9 cellular contexts compared by ENCODE assay signal in the genomic region with DNA sequence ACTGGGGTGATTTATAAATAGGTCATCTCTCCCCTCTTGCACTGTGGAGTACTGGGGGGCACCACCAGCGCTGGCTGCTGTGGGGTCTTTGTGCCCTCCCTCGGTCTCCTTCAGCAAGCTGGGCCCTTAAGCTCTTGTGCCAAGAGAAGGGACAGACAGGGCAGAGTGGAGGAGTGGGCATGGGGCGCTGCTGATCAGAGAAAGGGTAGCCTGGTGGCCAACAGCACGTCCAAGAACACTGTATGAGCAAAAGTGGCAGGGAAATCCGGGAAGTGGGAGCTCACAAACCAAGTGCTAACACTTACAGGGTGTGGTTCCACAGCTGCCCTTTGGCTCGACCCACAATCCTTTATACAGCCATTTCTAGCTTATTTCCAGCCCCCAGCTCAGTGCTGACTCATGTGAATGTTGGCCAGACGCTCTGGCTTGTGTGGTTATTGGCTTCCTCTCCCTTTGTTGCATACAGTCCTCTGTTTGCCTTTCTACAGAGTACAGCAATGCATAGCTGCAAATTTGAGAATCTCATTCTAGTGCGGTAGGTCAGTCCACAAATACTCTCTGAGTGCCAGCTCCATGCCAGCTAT.
A peak's percentile ranks its signal among the peaks of the same experiment; 100 is the strongest.
DNase-seq lines count a peak whose midpoint lies in the region; TF ChIP-seq lines count a peak whose summit lies in the region.
"Had no signal": no experiment of that assay in that cellular context is flagged by ENCODE, and none has a peak within 500 bp of the region (broad histone marks: within the 10 kb centered on the region; RNA-seq: fewer than 3 reads in every experiment).

No MANE protein-coding gene starts in this region.

- H3K27me3 Mint-ChIP-seq in nephron progenitor cell (ENCODE audit: low read depth, poor library complexity) = peaks cover 2% of the 10 kb centered on the region

- no peaks in the 10 kb centered on the region for H3K36me3 ChIP-seq in colonic mucosa

- no peak overlapping the region for H3K9ac ChIP-seq in colonic mucosa (ENCODE audit: low read depth in 2 of 2, low read length in 2 of 2)

- peaks cover 6% of the 10 kb centered on the region for H3K27me3 ChIP-seq in colonic mucosa

- peak; percentile 46 for DNase-seq in DMS153 treated with DMSO at 0.1 percent for 48 hours (lab: John Stamatoyannopoulos, UW; ENCODE audit: unreplicated experiment)
- peak; percentile 56 for DNase-seq in NCI-H1092 treated with DMSO at 0.1 percent for 48 hours (lab: John Stamatoyannopoulos, UW)
- DNase-seq in colonic mucosa = peak; percentile 68
- DNase-seq in nephron progenitor cell = no peak
- DNase-seq in DMS79 treated with DMSO at 0.1 percent for 48 hours (lab: John Stamatoyannopoulos, UW) = no peak
- DNase-seq in cerebellar cortex (ENCODE audit: low spot score) = no peak
- DNase-seq in NCI-H1436 treated with DMSO at 0.1 percent for 48 hours (lab: John Stamatoyannopoulos, UW) = no peak
- no peak for DNase-seq in NCI-H187 (lab: John Stamatoyannopoulos, UW)
- DNase-seq: activated B cell treated with CpG ODN at 0.5 μM for 24 hours had no signal

- H3K9me3 Mint-ChIP-seq in nephron progenitor cell = no peaks in the 10 kb centered on the region
- H3K9me3 Mint-ChIP-seq: activated B cell treated with CpG ODN at 0.5 μM for 24 hours had no signal

- H3K36me3 Mint-ChIP-seq in nephron progenitor cell (ENCODE audit: low read depth) = no peaks in the 10 kb centered on the region

- no peak overlapping the region for H3K4me3 Mint-ChIP-seq in nephron progenitor cell
- H3K4me3 Mint-ChIP-seq: activated B cell treated with CpG ODN at 0.5 μM for 24 hours had no signal

- peak overlapping the region; percentile 18 for H3K27ac Mint-ChIP-seq in nephron progenitor cell
- H3K27ac Mint-ChIP-seq: activated B cell treated with CpG ODN at 0.5 μM for 24 hours had no signal

- no peak overlapping the region for H3K27ac ChIP-seq in colonic mucosa

- peaks cover 42% of the 10 kb centered on the region for H3K4me1 Mint-ChIP-seq in nephron progenitor cell
- H3K4me1 Mint-ChIP-seq: activated B cell treated with CpG ODN at 0.5 μM for 24 hours had no signal

- TF ChIP-seq CTCF in colonic mucosa (IDR thresholded peaks at IDR 0.05) = no peak
- no peak for TF ChIP-seq CTCF in nephron progenitor cell (IDR thresholded peaks at IDR 0.05)

- no peaks in the 10 kb centered on the region for H3K4me1 ChIP-seq in colonic mucosa

- no peak overlapping the region for H3K4me3 ChIP-seq in colonic mucosa

- intact Hi-C loops in colonic mucosa (cut with DNase I) = no loop called here

- no peaks in the 10 kb centered on the region for H3K9me3 ChIP-seq in colonic mucosa

Comparison
In these comparisons a context has a peak if more than half of its experiments do, and no peak if none do; other contexts are left out.
1. DNase-seq: peak in DMS153 treated with DMSO at 0.1 percent for 48 hours (single experiment), NCI-H1092 treated with DMSO at 0.1 percent for 48 hours (single experiment) and colonic mucosa (single experiment); none in nephron progenitor cell (single experiment), DMS79 treated with DMSO at 0.1 percent for 48 hours (single experiment), cerebellar cortex (single experiment), NCI-H1436 treated with DMSO at 0.1 percent for 48 hours (single experiment) and NCI-H187 (0 of 2).